In genomic region chr2:222300725-222301295, GRCh38 we compare ENCODE assay signal across 1 cellular context.
TF ChIP-seq lines count a peak whose summit lies in the region.

No MANE protein-coding gene starts in this region.

TF ChIP-seq in GM12878, 131 proteins besides CTCF, POLR2A, EP300 and RAD21:
- TF ChIP-seq, protein P1, sequence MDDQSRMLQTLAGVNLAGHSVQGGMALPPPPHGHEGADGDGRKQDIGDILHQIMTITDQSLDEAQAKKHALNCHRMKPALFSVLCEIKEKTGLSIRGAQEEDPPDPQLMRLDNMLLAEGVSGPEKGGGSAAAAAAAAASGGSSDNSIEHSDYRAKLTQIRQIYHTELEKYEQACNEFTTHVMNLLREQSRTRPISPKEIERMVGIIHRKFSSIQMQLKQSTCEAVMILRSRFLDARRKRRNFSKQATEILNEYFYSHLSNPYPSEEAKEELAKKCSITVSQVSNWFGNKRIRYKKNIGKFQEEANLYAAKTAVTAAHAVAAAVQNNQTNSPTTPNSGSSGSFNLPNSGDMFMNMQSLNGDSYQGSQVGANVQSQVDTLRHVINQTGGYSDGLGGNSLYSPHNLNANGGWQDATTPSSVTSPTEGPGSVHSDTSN (IDR thresholded peaks at IDR 0.05; ENCODE audit: insufficient replicate concordance, low read depth, low read length) = no peak
- TF ChIP-seq FOXK2 (IDR thresholded peaks at IDR 0.05) = no peak
- TF ChIP-seq EZH2 (IDR thresholded peaks at IDR 0.05; ENCODE audit: borderline replicate concordance, control insufficient read depth, low read depth, low read length) = 0 out of 2 replicates have a peak, but pooled peaks have one; percentile 21
- TF ChIP-seq RUNX3 (IDR thresholded peaks at IDR 0.05; ENCODE audit: low read length) = no peak
- no peak for TF ChIP-seq TCF7 (IDR thresholded peaks at IDR 0.05; ENCODE audit: borderline replicate concordance)
- no peak for TF ChIP-seq CEBPB (IDR thresholded peaks at IDR 0.05; ENCODE audit: borderline replicate concordance in 1 of 2, low read depth in 2 of 2, low read length in 2 of 2)
TF ChIP-seq in GM12878: peak in this region for 1.
